In the genomic region with DNA sequence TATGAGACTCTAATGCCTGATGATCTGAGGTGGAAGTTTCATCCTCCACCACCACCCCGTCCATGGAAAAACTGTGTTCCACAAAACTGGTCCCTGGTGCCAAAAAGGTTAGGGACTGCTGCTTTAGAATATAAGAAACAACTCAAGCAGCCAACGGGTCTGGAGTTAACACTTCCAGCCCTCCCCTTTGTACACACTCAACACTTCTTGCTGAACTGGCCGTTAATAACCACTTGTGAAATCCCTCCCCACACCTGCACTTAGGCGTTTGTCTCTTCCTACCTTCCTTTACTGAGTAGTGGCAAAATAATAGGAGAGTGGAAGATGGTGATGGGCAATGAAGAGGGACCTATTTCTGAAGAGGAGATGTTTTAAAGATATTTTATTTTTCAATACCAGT, we compare ENCODE assay signal across 27 cellular contexts. TPM values are rescaled to one million over a fixed set of nuclear protein-coding genes. Genes with fewer than 3 reads are reported as not detected.
"Had no signal": no experiment of that assay in that cellular context is flagged by ENCODE, and none has a peak within 500 bp of the region (broad histone marks: within the 10 kb centered on the region; RNA-seq: fewer than 3 reads in every experiment).

No MANE protein-coding gene starts in this region.

- H3K9me3 Mint-ChIP-seq: activated B cell treated with CpG ODN at 0.5 μM for 24 hours; activated CD4-positive, alpha-beta T cell treated with anti-CD3 and anti-CD28 coated beads, Interleukin-2, amount 10 ng/mL, durations not matched to agents 24 days and 14 days; activated naive CD4-positive, alpha-beta T cell treated with anti-CD3 and anti-CD28 coated beads, Interleukin-2, amount 50 U/mL, for 24 hours; activated T-cell treated with anti-CD3 and anti-CD28 coated beads, Interleukin-2, amount 50 U/mL, for 24 hours; activated T-helper 1 cell treated with anti-CD3 and anti-CD28 coated beads, Interleukin-12 subunit alpha, Interleukin-12 subunit beta, Interleukin-2, Interleukin-4 antibody, amounts not matched to agents 30 ng/mL and 10 ng/mL and 1 ng/mL, durations not matched to agents 14 hours and 24 hours and 36 hours; T-helper 1 cell treated with Interleukin-12 subunit alpha and Interleukin-12 subunit beta and Interleukin-4 antibody, amounts not matched to agents 30 μg/mL and 1 μg/mL, for 36 hours had no signal

- DNase-seq: activated B cell treated with CpG ODN at 0.5 μM for 24 hours; activated CD4-positive, alpha-beta T cell treated with anti-CD3 and anti-CD28 coated beads for 1 hour; activated CD4-positive, alpha-beta T cell treated with anti-CD3 and anti-CD28 coated beads, Interleukin-2, amount 10 ng/mL, durations not matched to agents 24 days and 14 days; activated CD4-positive, alpha-beta T cell treated with anti-CD3 and anti-CD28 coated beads, Interleukin-2, amount 50 U/mL, for 48 hours; activated CD8-positive, alpha-beta memory T cell treated with anti-CD3 and anti-CD28 coated beads, Interleukin-2, amount 10 ng/mL, durations not matched to agents 7 days and 5 days; activated effector memory CD4-positive, alpha-beta T cell treated with Interleukin-2 at 50 U/mL for 16 hours; activated naive CD4-positive, alpha-beta T cell; activated T-cell treated with anti-CD3 and anti-CD28 coated beads, Interleukin-2, amount 50 U/mL, for 24 hours; aorta; colonic mucosa; Kasumi-1; KBM-7; NCI-H1436; NCI-H1930; NCI-H226; NCI-H69; PC-3; SHP77; SW 1271; T-helper 9 cell had no signal

- H3K27ac Mint-ChIP-seq: activated B cell treated with CpG ODN at 0.5 μM for 24 hours; activated CD4-positive, alpha-beta T cell treated with anti-CD3 and anti-CD28 coated beads, Interleukin-2, amount 10 ng/mL, durations not matched to agents 24 days and 14 days; activated CD8-positive, alpha-beta memory T cell treated with anti-CD3 and anti-CD28 coated beads, Interleukin-2, amount 10 ng/mL, durations not matched to agents 7 days and 5 days; activated naive CD4-positive, alpha-beta T cell treated with anti-CD3 and anti-CD28 coated beads, Interleukin-2, amount 50 U/mL, for 24 hours; activated T-cell treated with anti-CD3 and anti-CD28 coated beads, Interleukin-2, amount 50 U/mL, for 24 hours; activated T-helper 1 cell treated with anti-CD3 and anti-CD28 coated beads, Interleukin-12 subunit alpha, Interleukin-12 subunit beta, Interleukin-2, Interleukin-4 antibody, amounts not matched to agents 30 ng/mL and 10 ng/mL and 1 ng/mL, durations not matched to agents 14 hours and 24 hours and 36 hours; T-helper 1 cell treated with Interleukin-12 subunit alpha and Interleukin-12 subunit beta and Interleukin-4 antibody, amounts not matched to agents 30 μg/mL and 1 μg/mL, for 36 hours had no signal

- H3K27me3 ChIP-seq: breast epithelium, colonic mucosa, SJSA1 had no signal

- H3K27ac ChIP-seq: breast epithelium, colonic mucosa, SJSA1 had no signal

- H3K36me3 ChIP-seq: colonic mucosa had no signal

- H3K4me3 Mint-ChIP-seq: activated B cell treated with CpG ODN at 0.5 μM for 24 hours; activated CD4-positive, alpha-beta T cell treated with anti-CD3 and anti-CD28 coated beads, Interleukin-2, amount 10 ng/mL, durations not matched to agents 24 days and 14 days; activated CD8-positive, alpha-beta memory T cell treated with anti-CD3 and anti-CD28 coated beads, Interleukin-2, amount 10 ng/mL, durations not matched to agents 7 days and 5 days; activated naive CD4-positive, alpha-beta T cell treated with anti-CD3 and anti-CD28 coated beads, Interleukin-2, amount 50 U/mL, for 24 hours; activated T-cell treated with anti-CD3 and anti-CD28 coated beads, Interleukin-2, amount 50 U/mL, for 24 hours; activated T-helper 1 cell treated with anti-CD3 and anti-CD28 coated beads, Interleukin-12 subunit alpha, Interleukin-12 subunit beta, Interleukin-2, Interleukin-4 antibody, amounts not matched to agents 30 ng/mL and 10 ng/mL and 1 ng/mL, durations not matched to agents 14 hours and 24 hours and 36 hours; T-helper 1 cell treated with Interleukin-12 subunit alpha and Interleukin-12 subunit beta and Interleukin-4 antibody, amounts not matched to agents 30 μg/mL and 1 μg/mL, for 36 hours had no signal

- H3K9me3 ChIP-seq: breast epithelium, colonic mucosa, SJSA1 had no signal

- H3K27me3 Mint-ChIP-seq: activated B cell treated with CpG ODN at 0.5 μM for 24 hours; activated CD8-positive, alpha-beta memory T cell treated with anti-CD3 and anti-CD28 coated beads, Interleukin-2, amount 10 ng/mL, durations not matched to agents 7 days and 5 days; activated naive CD4-positive, alpha-beta T cell treated with anti-CD3 and anti-CD28 coated beads, Interleukin-2, amount 50 U/mL, for 24 hours; activated T-cell treated with anti-CD3 and anti-CD28 coated beads, Interleukin-2, amount 50 U/mL, for 24 hours had no signal

- H3K4me1 ChIP-seq: breast epithelium, colonic mucosa, SJSA1 had no signal

- H3K4me3 ChIP-seq: breast epithelium, colonic mucosa, SJSA1 had no signal

- ATAC-seq: activated CD8-positive, alpha-beta memory T cell treated with anti-CD3 and anti-CD28 coated beads, Interleukin-2, amount 10 ng/mL, durations not matched to agents 7 days and 5 days; PC-3; SK-N-SH treated with all-trans-retinoic acid at 6 μM for 48 hours had no signal

RNA-seq across cellular contexts. Expression of a gene that starts 55.9 kb away (rescaled TPM):
- total RNA-seq: activated B cell treated with CpG ODN at 0.5 μM for 24 hours; activated CD8-positive, alpha-beta memory T cell treated with anti-CD3 and anti-CD28 coated beads, Interleukin-2, amount 10 ng/mL, durations not matched to agents 7 days and 5 days; aorta; colonic mucosa; NCI-H460; PC-3; SJSA1 had no signal
- polyA plus RNA-seq: aorta had no signal
